9 cellular contexts compared by ENCODE assay signal in genomic region chr16:3431779-3432219, GRCh38. TPM values are rescaled to one million over a fixed set of nuclear protein-coding genes. Genes with fewer than 3 reads are reported as not detected.
DNase-seq lines count a peak whose midpoint lies in the region; ATAC-seq, FAIRE-seq and TF ChIP-seq lines count a peak whose summit lies in the region.
"Had no signal": no experiment of that assay in that cellular context is flagged by ENCODE, and none has a peak within 500 bp of the region (broad histone marks: within the 10 kb centered on the region; RNA-seq: fewer than 3 reads in every experiment).

No MANE protein-coding gene starts in this region.

- no peak for FAIRE-seq in pancreas (lab: Jason Lieb, UNC)

- H3K4me1 ChIP-seq in CD4-positive, alpha-beta memory T cell (ENCODE audit: insufficient read depth, low read length), result peaks cover 11% of the 10 kb centered on the region
- H3K4me1 ChIP-seq in pancreas, result no peaks in the 10 kb centered on the region
- H3K4me1 ChIP-seq: ascending aorta had no signal

- no peaks in the 10 kb centered on the region for H3K9me3 ChIP-seq in CD4-positive, alpha-beta memory T cell (ENCODE audit: control insufficient read depth in 1 of 2, low read length in 2 of 2)
- no peaks in the 10 kb centered on the region for H3K9me3 ChIP-seq in pancreas

- POLR2A ChIA-PET in CD4-positive, alpha-beta memory T cell (lab: Charles Lee; ENCODE audit: partially characterized antibody), result interaction anchor here (1.1 to 1.6 kb wide), 5 partner anchors 25 to 165 kb away, joined by 3 to 5 read pairs (median 3); partner anchors contain the start of genes ZNF174 and ZSCAN32

- peaks cover 0 to 2% of the 10 kb centered on the region in 2 donors for H3K27me3 Mint-ChIP-seq in CD4-positive, alpha-beta memory T cell
- no peaks in the 10 kb centered on the region for H3K27me3 Mint-ChIP-seq in central memory CD8-positive, alpha-beta T cell

- H3K27ac ChIP-seq in CD4-positive, alpha-beta memory T cell (ENCODE audit: low read depth, low read length), result no peak overlapping the region
- no peak overlapping the region for H3K27ac ChIP-seq in pancreas
- H3K27ac ChIP-seq: ascending aorta had no signal

- H3K4me3 ChIP-seq in CD4-positive, alpha-beta memory T cell (ENCODE audit: low read length in 2 of 2), result no peak overlapping the region
- peak overlapping the region in 2 of 4 donors; percentile 14 to 28 for H3K4me3 ChIP-seq in pancreas

- H3K9me3 Mint-ChIP-seq in CD4-positive, alpha-beta memory T cell, result peaks cover 0 to 13% (median 4%) of the 10 kb centered on the region in 8 donors
- H3K9me3 Mint-ChIP-seq in central memory CD8-positive, alpha-beta T cell, result no peaks in the 10 kb centered on the region

- TF ChIP-seq CTCF in pancreas (IDR thresholded peaks at IDR 0.05), result no peak

- H3K27ac Mint-ChIP-seq in CD4-positive, alpha-beta memory T cell, result peak overlapping the region in 5 of 7 donors; percentile 69 to 92 (median 80)
- H3K27ac Mint-ChIP-seq in central memory CD8-positive, alpha-beta T cell (ENCODE audit: low read depth), result peak overlapping the region; percentile 35

- peaks cover 6 to 23% (median 12%) of the 10 kb centered on the region in 4 donors for H3K4me1 Mint-ChIP-seq in CD4-positive, alpha-beta memory T cell
- peaks cover 14% of the 10 kb centered on the region for H3K4me1 Mint-ChIP-seq in central memory CD8-positive, alpha-beta T cell

- peak; percentile 46 to 62 (median 48) for DNase-seq in CD4-positive, alpha-beta memory T cell
- peak; percentile 93 for DNase-seq in UCSD-AML1 (lab: John Stamatoyannopoulos, UW; ENCODE audit: unreplicated experiment)
- peak; percentile 32 to 40 for DNase-seq in central memory CD8-positive, alpha-beta T cell (ENCODE audit: low spot score in 2 of 2)
- peak in 5 of 6 donors; percentile 57 to 75 (median 62) for DNase-seq in pancreas
- peak; percentile 46 for DNase-seq in ureter (ENCODE audit: low spot score)
- no peak for DNase-seq in NCI-H146 treated with DMSO at 0.1 percent for 48 hours (lab: John Stamatoyannopoulos, UW; ENCODE audit: unreplicated experiment)
- no peak for DNase-seq in NCI-H69 (lab: John Stamatoyannopoulos, UW)

- WGBS in pancreas, 2 donors, result 70 to 76% methylated on average over 26 of the region's 26 CpGs

- ATAC-seq in central memory CD8-positive, alpha-beta T cell (replicated peaks; ENCODE audit: extremely low read depth, poor library complexity, severe bottlenecking), result peak; percentile 83
- ATAC-seq in pancreas, result peak; percentile 79 to 98 (median 88)
- no peak for ATAC-seq in HG03135 (IDR thresholded peaks at IDR 0.05; ENCODE audit: unreplicated experiment)

- peaks cover 4% of the 10 kb centered on the region for H3K36me3 ChIP-seq in CD4-positive, alpha-beta memory T cell (ENCODE audit: insufficient read depth, low read length)
- no peaks in the 10 kb centered on the region for H3K36me3 ChIP-seq in pancreas

- CTCF ChIA-PET in CD4-positive, alpha-beta memory T cell (lab: Charles Lee; ENCODE audit: partially characterized antibody), result no interaction called here

- H3K4me3 Mint-ChIP-seq in CD4-positive, alpha-beta memory T cell, result peak overlapping the region; percentile 4 to 75 (median 50)
- H3K4me3 Mint-ChIP-seq in central memory CD8-positive, alpha-beta T cell, result peak overlapping the region; percentile 47

- peaks cover 26 to 34% of the 10 kb centered on the region in 2 donors for H3K36me3 Mint-ChIP-seq in CD4-positive, alpha-beta memory T cell
- H3K36me3 Mint-ChIP-seq in central memory CD8-positive, alpha-beta T cell (ENCODE audit: insufficient read depth), result peaks cover 4% of the 10 kb centered on the region

- intact Hi-C loops in CD4-positive, alpha-beta memory T cell (cut with micrococcal nuclease), result no loop called here
- intact Hi-C loops in pancreas (cut with DNase I), result no loop called here

- H3K27me3 ChIP-seq in CD4-positive, alpha-beta memory T cell (ENCODE audit: insufficient read depth, low read length), result no peaks in the 10 kb centered on the region
- no peaks in the 10 kb centered on the region for H3K27me3 ChIP-seq in pancreas
- H3K27me3 ChIP-seq: ascending aorta had no signal

RNA-seq across cellular contexts. Expression of gene ZNF597, which starts 11.5 kb away (rescaled TPM):
- total RNA-seq in CD4-positive, alpha-beta memory T cell, result 1 to 10 TPM; 5.3 TPM
- polyA plus RNA-seq in CD4-positive, alpha-beta memory T cell, result 1 to 10 TPM; 1.0 to 1.9 TPM
- total RNA-seq in pancreas, result 1 to 10 TPM in 3 of 6 donors, under 1 TPM in 3; 0.79 to 1.6 (median 0.99) TPM
- 1 to 10 TPM in 1 of 2 donors, under 1 TPM in 1; 0.53 to 1.0 TPM for polyA plus RNA-seq in pancreas
- total RNA-seq in ureter, result 4.8 TPM

RNA-seq across cellular contexts. Expression of gene NAA60, which starts 11.7 kb away (rescaled TPM):
- total RNA-seq in CD4-positive, alpha-beta memory T cell, result 10 to 100 TPM; 58.1 to 62.9 TPM
- polyA plus RNA-seq in CD4-positive, alpha-beta memory T cell, result 10 to 100 TPM; 28.2 to 59.6 TPM
- total RNA-seq in pancreas (10 to 100 TPM; 22.8 to 32.4 (median 24.9) TPM), ureter (54.4 TPM)
- 10 to 100 TPM; 39.3 to 41.4 TPM for polyA plus RNA-seq in pancreas

RNA-seq across cellular contexts. Expression of gene ZNF174, which starts 30.8 kb away (rescaled TPM):
- 10 to 100 TPM; 17.9 to 18.0 TPM for total RNA-seq in CD4-positive, alpha-beta memory T cell
- polyA plus RNA-seq in CD4-positive, alpha-beta memory T cell, result 10 to 100 TPM in 1 of 2 donors, 1 to 10 TPM in 1; 9.5 to 19.0 TPM
- total RNA-seq in pancreas (1 to 10 TPM; 2.2 to 5.1 (median 3.3) TPM), ureter (14.5 TPM)
- polyA plus RNA-seq in pancreas, result 1 to 10 TPM; 3.5 to 4.2 TPM

RNA-seq across cellular contexts. Expression of gene ZSCAN32, which starts 31.0 kb away (rescaled TPM):
- total RNA-seq in CD4-positive, alpha-beta memory T cell, result 10 to 100 TPM; 26.8 to 28.8 TPM
- 10 to 100 TPM in 1 of 2 donors, 1 to 10 TPM in 1; 9.8 to 11.9 TPM for polyA plus RNA-seq in CD4-positive, alpha-beta memory T cell
- total RNA-seq in pancreas, result 1 to 10 TPM; 3.7 to 7.0 (median 6.8) TPM
- 1 to 10 TPM; 4.7 to 9.4 TPM for polyA plus RNA-seq in pancreas
- total RNA-seq in ureter, result 15.7 TPM

Comparison
In these comparisons a context has a peak if more than half of its experiments do, and no peak if none do; other contexts are left out.
1. DNase-seq: peak in CD4-positive, alpha-beta memory T cell (5 of 5), UCSD-AML1 (single experiment), central memory CD8-positive, alpha-beta T cell (2 of 2), pancreas (5 of 6) and ureter (single experiment); none in NCI-H146 treated with DMSO at 0.1 percent for 48 hours (single experiment) and NCI-H69 (single experiment).